Comparison of ENCODE assay signal across 22 cellular contexts in genomic region chr5:59136575-59136974, GRCh38.
"Had no signal": no experiment of that assay in that cellular context is flagged by ENCODE, and none has a peak within 500 bp of the region (broad histone marks: within the 10 kb centered on the region; RNA-seq: fewer than 3 reads in every experiment).

No MANE protein-coding gene starts in this region.

- H3K9me3 Mint-ChIP-seq: memory B cell, natural killer cell had no signal

- H3K4me2 ChIP-seq: smooth muscle cell had no signal

- H3K27ac ChIP-seq: neutrophil, pancreas, right lobe of liver, suprapubic skin, transverse colon had no signal

- FAIRE-seq: colon, frontal cortex, kidney had no signal

- H3K27me3 ChIP-seq: dorsolateral prefrontal cortex, neutrophil, pancreas, right lobe of liver, suprapubic skin, transverse colon had no signal

- H3K4me3 ChIP-seq: dorsolateral prefrontal cortex, lung, pancreas, right lobe of liver, smooth muscle cell, suprapubic skin, transverse colon had no signal

- H3K27me3 Mint-ChIP-seq: memory B cell; stimulated activated naive CD8-positive, alpha-beta T cell treated with anti-CD3 and anti-CD28 coated beads, Interleukin-15, amount 100 ng/mL, for 72 hours had no signal

- H3K36me3 ChIP-seq: neutrophil, pancreas, right lobe of liver, suprapubic skin, transverse colon had no signal

- DNase-seq: dorsolateral prefrontal cortex; effector CD4-positive, alpha-beta T cell; head of caudate nucleus; kidney; natural killer cell; pancreas; right lobe of liver; stimulated activated CD4-positive, alpha-beta T cell treated with anti-CD3 and anti-CD28 coated beads, Interleukin-12 subunit alpha, Interleukin-12 subunit beta, amount 100 ng/mL, for 4 hours; stimulated activated CD4-positive, alpha-beta T cell treated with anti-CD3 and anti-CD28 coated beads, Interleukin-1b, Interleukin-23, amount 100 ng/mL, for 48 hours; stimulated activated CD4-positive, alpha-beta T cell treated with anti-CD3 and anti-CD28 coated beads, Interleukin-4, amount 100 ng/mL, for 1 hour; stimulated activated CD8-positive, alpha-beta memory T cell treated with anti-CD3 and anti-CD28 coated beads, Interleukin-4, amount 100 ng/mL, for 48 hours; stimulated activated naive CD4-positive, alpha-beta T cell; stimulated activated naive CD8-positive, alpha-beta T cell treated with anti-CD3 and anti-CD28 coated beads, Interleukin-15, amount 100 ng/mL, for 72 hours; transverse colon had no signal

- H3K9me3 ChIP-seq: neutrophil, pancreas, right lobe of liver, suprapubic skin, transverse colon had no signal

- H3K4me1 ChIP-seq: pancreas, right lobe of liver, suprapubic skin had no signal

- H3K4me3 Mint-ChIP-seq: memory B cell; natural killer cell; stimulated activated naive CD8-positive, alpha-beta T cell treated with anti-CD3 and anti-CD28 coated beads, Interleukin-15, amount 100 ng/mL, for 72 hours had no signal

- ATAC-seq: left lobe of liver; natural killer cell; right lobe of liver; stimulated activated naive CD8-positive, alpha-beta T cell treated with anti-CD3 and anti-CD28 coated beads, Interleukin-15, amount 100 ng/mL, for 72 hours had no signal

- H3K27ac Mint-ChIP-seq: memory B cell; natural killer cell; stimulated activated naive CD8-positive, alpha-beta T cell treated with anti-CD3 and anti-CD28 coated beads, Interleukin-15, amount 100 ng/mL, for 72 hours had no signal

- H3K36me3 Mint-ChIP-seq: memory B cell, natural killer cell had no signal
